8 cellular contexts compared by ENCODE assay signal in genomic region chr3:151228291-151229125, GRCh38. TPM values are rescaled to one million over a fixed set of nuclear protein-coding genes. Genes with fewer than 3 reads are reported as not detected.
DNase-seq lines count a peak whose midpoint lies in the region; ATAC-seq and TF ChIP-seq lines count a peak whose summit lies in the region.

No MANE protein-coding gene starts in this region.

- H3K27ac Mint-ChIP-seq in nephron, result peak overlapping the region in 2 of 3 experiments; percentile 25 to 80

- peaks cover 5% of the 10 kb centered on the region for H3K27me3 Mint-ChIP-seq in nephron (ENCODE audit: low read depth)

- H3K36me3 ChIP-seq in KMS-11 (ENCODE audit: insufficient read depth), result no peaks in the 10 kb centered on the region
- H3K36me3 ChIP-seq in vagina, result no peaks in the 10 kb centered on the region

- H3K4me3 ChIP-seq in KMS-11 (IDR thresholded peaks at IDR 0.05; ENCODE audit: insufficient read depth, low read depth, low read length) (no peak overlapping the region), vagina (no peak overlapping the region)

- H3K27ac ChIP-seq in KMS-11, result no peak overlapping the region
- no peak overlapping the region for H3K27ac ChIP-seq in vagina

- H3K4me1 ChIP-seq in KMS-11 (ENCODE audit: low read depth, poor library complexity, severe bottlenecking) (peaks cover 15% of the 10 kb centered on the region), vagina (peaks cover 6% of the 10 kb centered on the region)

- H3K4me3 Mint-ChIP-seq in nephron, result no peak overlapping the region

- DNase-seq in cerebellum (ENCODE audit: low spot score) (peak; percentile 7), vagina (ENCODE audit: extremely low spot score in 2 of 2) (no peak)

- peak; percentile 23 for ATAC-seq in GM18498 (IDR thresholded peaks at IDR 0.05; ENCODE audit: unreplicated experiment)
- no peak for ATAC-seq in HG03280 (IDR thresholded peaks at IDR 0.05; ENCODE audit: unreplicated experiment)
- ATAC-seq in GM21576 (IDR thresholded peaks at IDR 0.05; ENCODE audit: unreplicated experiment), result no peak
- no peak for ATAC-seq in GM18867 (IDR thresholded peaks at IDR 0.05; ENCODE audit: unreplicated experiment)

- H3K9ac ChIP-seq in KMS-11, result no peak overlapping the region

- H3K9me3 Mint-ChIP-seq in nephron, result no peaks in the 10 kb centered on the region

- peak overlapping the region; percentile 9 for H2AFZ ChIP-seq in KMS-11 (ENCODE audit: low read depth)

- H3K9me3 ChIP-seq in vagina, result no peaks in the 10 kb centered on the region

- H3K36me3 Mint-ChIP-seq in nephron (ENCODE audit: low read depth), result no peaks in the 10 kb centered on the region

- no peak overlapping the region for H3K4me2 ChIP-seq in KMS-11

- no peak for TF ChIP-seq CTCF in KMS-11 (conservative IDR thresholded peaks at IDR 0.05; ENCODE audit: low read depth, low read length)
- TF ChIP-seq CTCF in nephron (IDR thresholded peaks at IDR 0.05; ENCODE audit: unreplicated experiment in 3 of 3), result no peak
- TF ChIP-seq CTCF in vagina (IDR thresholded peaks at IDR 0.05), result no peak

- intact Hi-C loops in vagina (cut with DNase I), result loop anchor here (10.0 kb wide), 1 partner anchor 56 kb away; no protein-coding TSS in a partner anchor

- H4K20me1 ChIP-seq in KMS-11 (ENCODE audit: insufficient read depth), result no peaks in the 10 kb centered on the region

- H3K27me3 ChIP-seq in KMS-11 (ENCODE audit: insufficient read depth, low read depth), result no peaks in the 10 kb centered on the region
- no peaks in the 10 kb centered on the region for H3K27me3 ChIP-seq in vagina

- H3K79me2 ChIP-seq in KMS-11 (ENCODE audit: insufficient read depth, low read depth), result no peaks in the 10 kb centered on the region

- TF ChIP-seq POLR2A in vagina (IDR thresholded peaks at IDR 0.05), result no peak

- peaks cover 20% of the 10 kb centered on the region for H3K4me1 Mint-ChIP-seq in nephron

RNA-seq across cellular contexts. Expression of gene GPR171, which starts 25.5 kb away (rescaled TPM):
- total RNA-seq in cerebellum, result not detected
- 5.4 TPM for total RNA-seq in vagina

RNA-seq across cellular contexts. Expression of gene P2RY14, which starts 49.8 kb away (rescaled TPM):
- total RNA-seq in cerebellum (0.91 TPM), vagina (0.49 TPM)
